In genomic region chr13:109700176-109700575, GRCh38 we compare ENCODE assay signal across 9 cellular contexts.
DNase-seq lines count a peak whose midpoint lies in the region; ATAC-seq and TF ChIP-seq lines count a peak whose summit lies in the region.
"Had no signal": no experiment of that assay in that cellular context is flagged by ENCODE, and none has a peak within 500 bp of the region (broad histone marks: within the 10 kb centered on the region; RNA-seq: fewer than 3 reads in every experiment).

No MANE protein-coding gene starts in this region.

- H3K4me3 ChIP-seq in epithelial cell of esophagus (ENCODE audit: low read length) = no peak overlapping the region
- H3K4me3 ChIP-seq in neural progenitor cell = no peak overlapping the region
- H3K4me3 ChIP-seq: thoracic aorta had no signal

- H3K27ac ChIP-seq in KOPT-K1 (ENCODE audit: low read depth, low read length, poor library complexity, severe bottlenecking) (peak overlapping the region; percentile 3), neural progenitor cell (no peak overlapping the region)
- H3K27ac ChIP-seq: KMS-11, thoracic aorta had no signal

- H3K4me1 Mint-ChIP-seq in neural progenitor cell = peaks cover 12% of the 10 kb centered on the region
- peaks cover 12% of the 10 kb centered on the region for H3K4me1 Mint-ChIP-seq in activated CD8-positive, alpha-beta T cell treated with anti-CD3 and anti-CD28 coated beads for 36 hours (ENCODE audit: low read depth)
- H3K4me1 Mint-ChIP-seq in stimulated activated naive CD8-positive, alpha-beta T cell treated with anti-CD3 and anti-CD28 coated beads, Interleukin-15, amount 100 ng/mL, for 72 hours = peaks cover 15% of the 10 kb centered on the region

- intact Hi-C loops in activated CD8-positive, alpha-beta T cell treated with anti-CD3 and anti-CD28 coated beads for 36 hours (cut with micrococcal nuclease) = no loop called here

- no peak overlapping the region for H2AFZ ChIP-seq in neural progenitor cell (replicated peaks)

- no peaks in the 10 kb centered on the region for H3K36me3 Mint-ChIP-seq in neural progenitor cell
- H3K36me3 Mint-ChIP-seq in activated CD8-positive, alpha-beta T cell treated with anti-CD3 and anti-CD28 coated beads for 36 hours (ENCODE audit: low read depth) = no peaks in the 10 kb centered on the region

- H3K9me3 ChIP-seq in KOPT-K1 (ENCODE audit: insufficient read depth, low read length, poor library complexity, severe bottlenecking) (no peaks in the 10 kb centered on the region), neural progenitor cell (ENCODE audit: low read depth) (no peaks in the 10 kb centered on the region)
- H3K9me3 ChIP-seq: thoracic aorta had no signal

- peaks cover 2% of the 10 kb centered on the region for H3K9me3 Mint-ChIP-seq in neural progenitor cell
- no peaks in the 10 kb centered on the region for H3K9me3 Mint-ChIP-seq in activated CD8-positive, alpha-beta T cell treated with anti-CD3 and anti-CD28 coated beads for 36 hours
- H3K9me3 Mint-ChIP-seq in stimulated activated naive CD8-positive, alpha-beta T cell treated with anti-CD3 and anti-CD28 coated beads, Interleukin-15, amount 100 ng/mL, for 72 hours = no peaks in the 10 kb centered on the region

- H3K4me3 Mint-ChIP-seq in neural progenitor cell = no peak overlapping the region
- H3K4me3 Mint-ChIP-seq in activated CD8-positive, alpha-beta T cell treated with anti-CD3 and anti-CD28 coated beads for 36 hours = no peak overlapping the region
- H3K4me3 Mint-ChIP-seq in stimulated activated naive CD8-positive, alpha-beta T cell treated with anti-CD3 and anti-CD28 coated beads, Interleukin-15, amount 100 ng/mL, for 72 hours = no peak overlapping the region

- no peak for ATAC-seq in activated CD8-positive, alpha-beta T cell treated with anti-CD3 and anti-CD28 coated beads for 36 hours
- no peak for ATAC-seq in stimulated activated naive CD8-positive, alpha-beta T cell treated with anti-CD3 and anti-CD28 coated beads, Interleukin-15, amount 100 ng/mL, for 72 hours

- peak overlapping the region; percentile 13 for H3K27ac Mint-ChIP-seq in neural progenitor cell
- no peak overlapping the region for H3K27ac Mint-ChIP-seq in activated CD8-positive, alpha-beta T cell treated with anti-CD3 and anti-CD28 coated beads for 36 hours
- peak overlapping the region in 1 of 2 donors; percentile 7 for H3K27ac Mint-ChIP-seq in stimulated activated naive CD8-positive, alpha-beta T cell treated with anti-CD3 and anti-CD28 coated beads, Interleukin-15, amount 100 ng/mL, for 72 hours

- no peaks in the 10 kb centered on the region for H3K79me2 ChIP-seq in neural progenitor cell (ENCODE audit: low read depth)

- no peaks in the 10 kb centered on the region for H3K27me3 ChIP-seq in neural progenitor cell

- H4K20me1 ChIP-seq in neural progenitor cell (ENCODE audit: low read depth) = no peaks in the 10 kb centered on the region

- H3K9ac ChIP-seq in neural progenitor cell = no peak overlapping the region
- H3K9ac ChIP-seq: KMS-11 had no signal

- no peak overlapping the region for H3K4me2 ChIP-seq in neural progenitor cell
- H3K4me2 ChIP-seq: KMS-11 had no signal

- DNase-seq in OCI-M1 (lab: John Stamatoyannopoulos, UW) (peak; percentile 96), epithelial cell of esophagus (ENCODE audit: low read depth) (peak; percentile 65), neural progenitor cell (ENCODE audit: low spot score) (no peak), activated gamma-delta T cell treated with Interleukin-2 at 50 U/mL for 16 hours (no peak)
- no peak for DNase-seq in activated CD8-positive, alpha-beta T cell treated with anti-CD3 and anti-CD28 coated beads for 36 hours
- DNase-seq in stimulated activated naive CD8-positive, alpha-beta T cell treated with anti-CD3 and anti-CD28 coated beads, Interleukin-15, amount 100 ng/mL, for 72 hours = no peak

- H3K36me3 ChIP-seq in KOPT-K1 (ENCODE audit: insufficient read depth, low read length) (no peaks in the 10 kb centered on the region), neural progenitor cell (no peaks in the 10 kb centered on the region)
- H3K36me3 ChIP-seq: thoracic aorta had no signal

- peaks cover 6% of the 10 kb centered on the region for H3K4me1 ChIP-seq in neural progenitor cell

- POLR2A ChIA-PET in activated CD8-positive, alpha-beta T cell treated with anti-CD3 and anti-CD28 coated beads for 36 hours (lab: Charles Lee) = no interaction called here

- TF ChIP-seq CTCF in epithelial cell of esophagus (IDR thresholded peaks at IDR 0.05; ENCODE audit: insufficient read depth, low read depth, low read length, missing control alignments) (no peak), neural progenitor cell (IDR thresholded peaks at IDR 0.05) (no peak)
- TF ChIP-seq CTCF in activated CD8-positive, alpha-beta T cell treated with anti-CD3 and anti-CD28 coated beads for 36 hours (IDR thresholded peaks at IDR 0.05) = no peak

- CTCF ChIA-PET in activated CD8-positive, alpha-beta T cell treated with anti-CD3 and anti-CD28 coated beads for 36 hours (lab: Charles Lee) = no interaction called here

- peaks cover 2% of the 10 kb centered on the region for H3K27me3 Mint-ChIP-seq in neural progenitor cell (ENCODE audit: insufficient read depth, low read depth)
- H3K27me3 Mint-ChIP-seq in activated CD8-positive, alpha-beta T cell treated with anti-CD3 and anti-CD28 coated beads for 36 hours = peaks cover 18% of the 10 kb centered on the region
- peaks cover 18% of the 10 kb centered on the region for H3K27me3 Mint-ChIP-seq in stimulated activated naive CD8-positive, alpha-beta T cell treated with anti-CD3 and anti-CD28 coated beads, Interleukin-15, amount 100 ng/mL, for 72 hours

- H3F3A ChIP-seq in neural progenitor cell (ENCODE audit: low read depth) = no peaks in the 10 kb centered on the region

Comparison
In these comparisons a context has a peak if more than half of its experiments do, and no peak if none do; other contexts are left out.
1. DNase-seq: peak in OCI-M1 (single experiment) and epithelial cell of esophagus (single experiment); none in neural progenitor cell (single experiment), activated gamma-delta T cell treated with Interleukin-2 at 50 U/mL for 16 hours (single experiment), activated CD8-positive, alpha-beta T cell treated with anti-CD3 and anti-CD28 coated beads for 36 hours (single experiment) and stimulated activated naive CD8-positive, alpha-beta T cell treated with anti-CD3 and anti-CD28 coated beads, Interleukin-15, amount 100 ng/mL, for 72 hours (0 of 2).